Comparison of ENCODE assay signal across 1 cellular context in genomic region chr12:58576965-58577364, GRCh38.
TF ChIP-seq lines count a peak whose summit lies in the region.

No MANE protein-coding gene starts in this region.

TF ChIP-seq in IMR-90, 13 proteins besides CTCF, POLR2A, EP300 and RAD21 (continued from another document):
- no peak for TF ChIP-seq MAZ (IDR thresholded peaks at IDR 0.05; ENCODE audit: borderline replicate concordance, low read depth, low read length)
